ENCODE assay signal across 1 cellular context in genomic region chr10:4776234-4776638, GRCh38.
TF ChIP-seq lines count a peak whose summit lies in the region.

No MANE protein-coding gene starts in this region.

TF ChIP-seq in IMR-90, 13 proteins besides CTCF, POLR2A, EP300 and RAD21 (continued from another document):
- TF ChIP-seq ELK1 (IDR thresholded peaks at IDR 0.05; ENCODE audit: borderline replicate concordance, low read depth, low read length) (no peak), FOS (IDR thresholded peaks at IDR 0.05; ENCODE audit: low read depth, low read length) (no peak), NFE2L2 (IDR thresholded peaks at IDR 0.05; ENCODE audit: low read depth, low read length) (no peak), RFX5 (IDR thresholded peaks at IDR 0.05; ENCODE audit: low read depth, low read length) (no peak), MXI1 (IDR thresholded peaks at IDR 0.05; ENCODE audit: borderline replicate concordance, low read depth, low read length) (no peak)
